Comparison of ENCODE assay signal across 1 cellular context in genomic region chr11:35845860-35846259, GRCh38.
A peak's percentile ranks its signal among the peaks of the same experiment; 100 is the strongest.
TF ChIP-seq lines count a peak whose summit lies in the region.

No MANE protein-coding gene starts in this region.

TF ChIP-seq in endothelial cell of umbilical vein, 7 proteins besides CTCF, POLR2A, EP300 and RAD21:
- TF ChIP-seq FOS (IDR thresholded peaks at IDR 0.05; ENCODE audit: borderline replicate concordance, insufficient read depth, low read length) (peak; percentile 18), GATA2 (IDR thresholded peaks at IDR 0.05; ENCODE audit: insufficient read depth, insufficient read length, low read depth, low read length) (no peak)
